In genomic region chr3:23086831-23087230, GRCh38 we compare ENCODE assay signal across 1 cellular context.
TF ChIP-seq lines count a peak whose summit lies in the region.

No MANE protein-coding gene starts in this region.

TF ChIP-seq in GM23338, 12 proteins besides CTCF, POLR2A, EP300 and RAD21 (continued from another document):
- TF ChIP-seq EZH2 (IDR thresholded peaks at IDR 0.05; ENCODE audit: low read depth, unreplicated experiment) (no peak), STAT1 (IDR thresholded peaks at IDR 0.05; ENCODE audit: unreplicated experiment) (no peak), ETS1 (IDR thresholded peaks at IDR 0.05) (no peak), ZNF331 (CRISPR knock-in tag; IDR thresholded peaks at IDR 0.05; ENCODE audit: low read depth) (no peak), JUNB (IDR thresholded peaks at IDR 0.05; ENCODE audit: unreplicated experiment) (no peak), REST (IDR thresholded peaks at IDR 0.05; ENCODE audit: unreplicated experiment) (no peak), ZNF114 (CRISPR knock-in tag; IDR thresholded peaks at IDR 0.05) (no peak), CREB1 (CRISPR knock-in tag; IDR thresholded peaks at IDR 0.05; ENCODE audit: low read depth) (no peak), POLR2AphosphoS5 (IDR thresholded peaks at IDR 0.05; ENCODE audit: low read depth) (no peak), EZH2phosphoT487 (IDR thresholded peaks at IDR 0.05; ENCODE audit: unreplicated experiment) (no peak)
